In genomic region chr19:52007805-52008557, GRCh38 we compare ENCODE assay signal across 8 cellular contexts. TPM values are rescaled to one million over a fixed set of nuclear protein-coding genes. Genes with fewer than 3 reads are reported as not detected.
DNase-seq lines count a peak whose midpoint lies in the region; ATAC-seq and TF ChIP-seq lines count a peak whose summit lies in the region.

Gene ZNF615, minus strand, starts transcription at chr19:52008211. Its CDS starts 4,500 bp downstream, at chr19:52003711.

- H3K36me3 ChIP-seq in ectodermal cell (ENCODE audit: control insufficient read depth, insufficient read depth, low read length) = no peaks in the 10 kb centered on the region
- peaks cover 6% of the 10 kb centered on the region for H3K36me3 ChIP-seq in lower lobe of right lung

- H3K27ac ChIP-seq in ectodermal cell (ENCODE audit: insufficient read depth, low read depth, low read length, poor library complexity, severe bottlenecking) (peak within 1 kb of the TSS; percentile 75), lower lobe of right lung (peak within 1 kb of the TSS; percentile 89)

- DNase-seq in AG09309 (ENCODE audit: low read depth) (peak; percentile 35), NCI-H748 (lab: John Stamatoyannopoulos, UW; ENCODE audit: unreplicated experiment) (peak; percentile 94), lower lobe of right lung (peak; percentile 93)
- DNase-seq in activated CD8-positive, alpha-beta memory T cell treated with anti-CD3 and anti-CD28 coated beads for 1 hour (ENCODE audit: extremely low read depth in 1 of 2, low read depth in 1 of 2) = peak; percentile 69 to 81
- DNase-seq in stimulated activated CD4-positive, alpha-beta T cell treated with anti-CD3 and anti-CD28 coated beads, Interleukin-4, amount 100 ng/mL, for 48 hours (ENCODE audit: low read depth in 2 of 2) = peak; percentile 83

- H3K4me1 ChIP-seq in ectodermal cell (ENCODE audit: control insufficient read depth, insufficient read depth, low read length) = no peaks in the 10 kb centered on the region
- H3K4me1 ChIP-seq in lower lobe of right lung = peaks cover 14% of the 10 kb centered on the region

- intact Hi-C loops in lower lobe of right lung (cut with DNase I) = no loop called here

- no peaks in the 10 kb centered on the region for H3K9me3 ChIP-seq in ectodermal cell (ENCODE audit: control insufficient read depth, low read length)
- peaks cover 43% of the 10 kb centered on the region for H3K9me3 ChIP-seq in lower lobe of right lung

- H3K27me3 ChIP-seq in ectodermal cell (ENCODE audit: control insufficient read depth, insufficient read depth, low read length, poor library complexity, severe bottlenecking) = no peaks in the 10 kb centered on the region
- no peaks in the 10 kb centered on the region for H3K27me3 ChIP-seq in lower lobe of right lung (ENCODE audit: low read depth)

- WGBS in ectodermal cell, 2 experiments = 2 to 3% methylated on average over 44 of the region's 44 CpGs

- TF ChIP-seq CTCF in AG09309 (IDR thresholded peaks at IDR 0.05; ENCODE audit: control insufficient read depth, insufficient read depth, low read depth, low read length, missing control alignments) (no peak), lower lobe of right lung (IDR thresholded peaks at IDR 0.05) (no peak)

- peak within 1 kb of the TSS; percentile 81 for H3K4me3 ChIP-seq in AG09309 (ENCODE audit: control insufficient read depth, low read depth, low read length)
- H3K4me3 ChIP-seq in ectodermal cell (ENCODE audit: insufficient read depth, low read depth, low read length) = peak within 1 kb of the TSS; percentile 62
- H3K4me3 ChIP-seq in lower lobe of right lung = peak within 1 kb of the TSS; percentile 80

- ATAC-seq in GM18909 (IDR thresholded peaks at IDR 0.05; ENCODE audit: poor library complexity, unreplicated experiment) (peak; percentile 88), HG03354 (IDR thresholded peaks at IDR 0.05; ENCODE audit: poor library complexity, severe bottlenecking, unreplicated experiment) (peak; percentile 90), lower lobe of right lung (peak; percentile 99 to 100)

RNA-seq across cellular contexts. Expression of gene ZNF615, which starts in this region (rescaled TPM):
- 11.3 TPM for polyA plus RNA-seq in ectodermal cell (2013, experiment 1 of 4)
- 12.3 TPM for polyA plus RNA-seq in ectodermal cell (2013, experiment 2 of 4)
- 11.2 TPM for polyA plus RNA-seq in ectodermal cell (2013, experiment 3 of 4)
- polyA plus RNA-seq in ectodermal cell (2013, experiment 4 of 4) = 11.6 TPM
- total RNA-seq in lower lobe of right lung = 9.6 TPM

Comparison
In these comparisons a context has a peak if more than half of its experiments do, and no peak if none do; other contexts are left out.
1. Peak in every context shown above with its lines: DNase-seq, ATAC-seq, H3K4me3 ChIP-seq and H3K27ac ChIP-seq.
2. DNase-seq: peak in every context shown above with its lines; median percentile 94 in NCI-H748; 93 in lower lobe of right lung; 83 in stimulated activated CD4-positive, alpha-beta T cell treated with anti-CD3 and anti-CD28 coated beads, Interleukin-4, amount 100 ng/mL, for 48 hours; 75 in activated CD8-positive, alpha-beta memory T cell treated with anti-CD3 and anti-CD28 coated beads for 1 hour; 35 in AG09309.